In the genomic region with DNA sequence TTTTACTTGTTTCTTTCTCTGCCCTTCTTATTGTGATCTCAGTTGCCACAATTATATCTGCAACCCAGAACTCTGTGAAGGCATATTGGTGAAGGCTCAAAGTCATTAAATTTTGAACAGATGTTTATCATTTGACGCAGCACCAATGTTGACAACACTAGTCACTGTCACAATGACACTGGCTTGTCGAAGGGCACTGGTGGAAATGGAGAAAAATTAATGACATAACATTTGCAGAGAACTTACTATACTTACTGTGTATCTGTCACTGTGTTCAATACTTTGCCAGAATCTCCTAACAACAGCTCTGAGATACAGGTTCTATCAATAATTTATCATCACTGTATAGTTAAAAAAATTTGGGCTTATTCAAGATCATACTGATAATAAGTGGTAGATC, we compare ENCODE assay signal across 2 cellular contexts.
A peak's percentile ranks its signal among the peaks of the same experiment; 100 is the strongest.
TF ChIP-seq lines count a peak whose summit lies in the region.

No MANE protein-coding gene starts in this region.

TF ChIP-seq in K562, 482 proteins besides CTCF, POLR2A, EP300 and RAD21:
- TF ChIP-seq MEIS2 (IDR thresholded peaks at IDR 0.05; ENCODE audit: partially characterized antibody): peak; percentile 30
- TF ChIP-seq PKNOX1 (IDR thresholded peaks at IDR 0.05): peak; percentile 45; the same call in 1 of the 2 replicates
- TF ChIP-seq MAX (CRISPR knock-in tag; IDR thresholded peaks at IDR 0.05): no peak
- 0 out of 2 replicates have a peak, but pooled peaks have one; percentile 19 for TF ChIP-seq ARID1B (IDR thresholded peaks at IDR 0.05)
- TF ChIP-seq HMG20B (CRISPR knock-in tag; IDR thresholded peaks at IDR 0.05): no peak
- TF ChIP-seq SMARCA4 (IDR thresholded peaks at IDR 0.05): no peak
- no peak for TF ChIP-seq THAP12 (CRISPR knock-in tag; IDR thresholded peaks at IDR 0.05)
- TF ChIP-seq ZNF354B (CRISPR knock-in tag; IDR thresholded peaks at IDR 0.05): no peak
- TF ChIP-seq, protein P1, sequence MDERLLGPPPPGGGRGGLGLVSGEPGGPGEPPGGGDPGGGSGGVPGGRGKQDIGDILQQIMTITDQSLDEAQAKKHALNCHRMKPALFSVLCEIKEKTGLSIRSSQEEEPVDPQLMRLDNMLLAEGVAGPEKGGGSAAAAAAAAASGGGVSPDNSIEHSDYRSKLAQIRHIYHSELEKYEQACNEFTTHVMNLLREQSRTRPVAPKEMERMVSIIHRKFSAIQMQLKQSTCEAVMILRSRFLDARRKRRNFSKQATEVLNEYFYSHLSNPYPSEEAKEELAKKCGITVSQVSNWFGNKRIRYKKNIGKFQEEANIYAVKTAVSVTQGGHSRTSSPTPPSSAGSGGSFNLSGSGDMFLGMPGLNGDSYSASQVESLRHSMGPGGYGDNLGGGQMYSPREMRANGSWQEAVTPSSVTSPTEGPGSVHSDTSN (CRISPR knock-in tag; IDR thresholded peaks at IDR 0.05; ENCODE audit: low read depth): no peak
- TF ChIP-seq, protein P1 (tag; conservative IDR thresholded peaks at IDR 0.05; ENCODE audit: low read depth): peak; percentile 36; the same call in 1 of the 2 replicates
- TF ChIP-seq KHSRP (IDR thresholded peaks at IDR 0.05): no peak
- peak; percentile 23 to 51; a peak in 1 of 4 replicates for TF ChIP-seq FOXK2 (conservative IDR thresholded peaks at IDR 0.05 in 1 of 2, IDR thresholded peaks at IDR 0.05 in 1 of 2; ENCODE audit: low read depth in 2 of 2)
- no peak for TF ChIP-seq POLR3A (IDR thresholded peaks at IDR 0.05; ENCODE audit: borderline replicate concordance, extremely low read depth, insufficient read depth, insufficient read length)
- TF ChIP-seq DPF2 (IDR thresholded peaks at IDR 0.05): 0 out of 2 replicates have a peak, but pooled peaks have one; percentile 36
- TF ChIP-seq SRF (CRISPR knock-in tag; IDR thresholded peaks at IDR 0.05): no peak
- TF ChIP-seq KAT2B (IDR thresholded peaks at IDR 0.05; ENCODE audit: low read depth, low read length): no peak

TF ChIP-seq in H1, 55 proteins besides CTCF, POLR2A, EP300 and RAD21:
- TF ChIP-seq BRCA1 (IDR thresholded peaks at IDR 0.05; ENCODE audit: low read depth, low read length): no peak
- no peak for TF ChIP-seq BCL11A (IDR thresholded peaks at IDR 0.05; ENCODE audit: low read depth in 2 of 2, low read length in 2 of 2)
